ENCODE assay signal across 2 cellular contexts in the genomic region with DNA sequence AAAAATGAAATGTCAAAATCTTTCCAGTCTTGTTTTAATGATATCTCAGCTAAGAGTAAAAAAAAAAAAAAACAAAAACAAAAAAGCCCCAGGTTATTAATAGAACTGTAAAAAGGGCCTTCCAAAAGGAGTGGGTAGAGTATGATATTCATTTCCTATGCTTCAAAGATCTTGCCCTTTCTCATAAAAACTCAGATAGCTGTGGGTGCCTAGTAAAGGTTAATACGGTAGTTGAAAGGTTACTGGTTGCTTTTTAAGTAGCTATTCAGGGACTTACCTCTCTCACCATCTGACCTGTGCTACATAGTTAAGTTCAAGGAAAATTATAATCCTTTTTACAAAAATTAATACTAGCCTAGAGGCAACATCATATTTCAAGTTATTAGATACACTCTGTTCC.
TF ChIP-seq lines count a peak whose summit lies in the region.

No MANE protein-coding gene starts in this region.

TF ChIP-seq in GM12878, 131 proteins besides CTCF, POLR2A, EP300 and RAD21:
- TF ChIP-seq BMI1 (IDR thresholded peaks at IDR 0.05; ENCODE audit: borderline replicate concordance) (no peak), NR2C1 (IDR thresholded peaks at IDR 0.05) (peak; percentile 80)

TF ChIP-seq in endothelial cell of umbilical vein, 7 proteins besides CTCF, POLR2A, EP300 and RAD21:
- no peak for TF ChIP-seq JUN (IDR thresholded peaks at IDR 0.05; ENCODE audit: borderline replicate concordance, insufficient read depth, insufficient read length, low read depth)
- TF ChIP-seq, protein P1, sequence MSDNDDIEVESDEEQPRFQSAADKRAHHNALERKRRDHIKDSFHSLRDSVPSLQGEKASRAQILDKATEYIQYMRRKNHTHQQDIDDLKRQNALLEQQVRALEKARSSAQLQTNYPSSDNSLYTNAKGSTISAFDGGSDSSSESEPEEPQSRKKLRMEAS (IDR thresholded peaks at IDR 0.05; ENCODE audit: insufficient read depth, insufficient read length), result no peak
- no peak for TF ChIP-seq EZH2 (IDR thresholded peaks at IDR 0.05; ENCODE audit: borderline replicate concordance, low read depth, low read length, severe bottlenecking)
- no peak for TF ChIP-seq FOS (IDR thresholded peaks at IDR 0.05; ENCODE audit: borderline replicate concordance, insufficient read depth, low read length)
- TF ChIP-seq MYC (IDR thresholded peaks at IDR 0.05; ENCODE audit: low read depth, low read length), result no peak
- no peak for TF ChIP-seq GATA2 (IDR thresholded peaks at IDR 0.05; ENCODE audit: insufficient read depth, insufficient read length, low read depth, low read length)
- TF ChIP-seq POLR2AphosphoS5 (IDR thresholded peaks at IDR 0.05; ENCODE audit: insufficient read depth, low read depth, low read length), result no peak
